In genomic region chr11:102302241-102302640, GRCh38 we compare ENCODE assay signal across 20 cellular contexts. TPM values are rescaled to one million over a fixed set of nuclear protein-coding genes. Genes with fewer than 3 reads are reported as not detected.
DNase-seq lines count a peak whose midpoint lies in the region; ATAC-seq and TF ChIP-seq lines count a peak whose summit lies in the region.
"Had no signal": no experiment of that assay in that cellular context is flagged by ENCODE, and none has a peak within 500 bp of the region (broad histone marks: within the 10 kb centered on the region; RNA-seq: fewer than 3 reads in every experiment).

No MANE protein-coding gene starts in this region.

- no peak overlapping the region for H3K27ac ChIP-seq in foreskin keratinocyte
- H3K27ac ChIP-seq: PC-9 had no signal

- H3K4me3 Mint-ChIP-seq in stimulated activated naive CD8-positive, alpha-beta T cell treated with anti-CD3 and anti-CD28 coated beads, Interleukin-15, amount 100 ng/mL, for 72 hours, result no peak overlapping the region
- peak overlapping the region in 1 of 3 donors; percentile 41 for H3K4me3 Mint-ChIP-seq in T-cell

- peaks cover 16% of the 10 kb centered on the region for H3K36me3 Mint-ChIP-seq in T-cell

- peak; percentile 43 for ATAC-seq in stimulated activated naive CD8-positive, alpha-beta T cell treated with anti-CD3 and anti-CD28 coated beads, Interleukin-15, amount 100 ng/mL, for 72 hours
- ATAC-seq in stimulated activated naive CD8-positive, alpha-beta T cell treated with anti-CD3 and anti-CD28 coated beads, Interleukin-15, Interleukin-2, amounts not matched to agents 100 U/mL and 50 U/mL, for 24 hours, result no peak
- ATAC-seq in T-cell (replicated peaks in 1 of 4), result no peak
- no peak for ATAC-seq in foreskin keratinocyte
- ATAC-seq in HG03469 (IDR thresholded peaks at IDR 0.05; ENCODE audit: unreplicated experiment), result no peak

- no peak for DNase-seq in stimulated activated naive CD8-positive, alpha-beta T cell treated with anti-CD3 and anti-CD28 coated beads, Interleukin-15, amount 100 ng/mL, for 72 hours
- no peak for DNase-seq in stimulated activated naive CD8-positive, alpha-beta T cell treated with anti-CD3 and anti-CD28 coated beads, Interleukin-15, Interleukin-2, amounts not matched to agents 100 U/mL and 50 U/mL, for 24 hours
- no peak for DNase-seq in T-cell
- DNase-seq in myocyte (ENCODE audit: low read depth), result peak; percentile 84
- no peak for DNase-seq in foreskin keratinocyte
- DNase-seq in kidney glomerular epithelial cell (lab: John Stamatoyannopoulos, UW), result no peak
- DNase-seq: 8988T, C1 segment of cervical spinal cord, EL, GF-D8, Kasumi-1, NCI-H1417, NCI-H1694 treated with DMSO at 0.1 percent for 48 hours, NCI-H2081 treated with DMSO at 0.1 percent for 48 hours, NCI-H446 treated with DMSO at 0.1 percent for 48 hours, NCI-H526 treated with DMSO at 0.1 percent for 48 hours, PC-9, SIG-M5, SK-N-SH had no signal

- no peak overlapping the region for H3K27ac Mint-ChIP-seq in stimulated activated naive CD8-positive, alpha-beta T cell treated with anti-CD3 and anti-CD28 coated beads, Interleukin-15, amount 100 ng/mL, for 72 hours
- H3K27ac Mint-ChIP-seq in T-cell, result peak overlapping the region; percentile 47 to 69

- H3K27me3 Mint-ChIP-seq in stimulated activated naive CD8-positive, alpha-beta T cell treated with anti-CD3 and anti-CD28 coated beads, Interleukin-15, amount 100 ng/mL, for 72 hours, result no peaks in the 10 kb centered on the region
- no peaks in the 10 kb centered on the region for H3K27me3 Mint-ChIP-seq in T-cell

- H3K9me3 Mint-ChIP-seq in stimulated activated naive CD8-positive, alpha-beta T cell treated with anti-CD3 and anti-CD28 coated beads, Interleukin-15, amount 100 ng/mL, for 72 hours, result peaks cover 25 to 27% of the 10 kb centered on the region in 2 donors
- H3K9me3 Mint-ChIP-seq in T-cell, result peaks cover 5 to 19% (median 18%) of the 10 kb centered on the region in 3 donors

- CTCF ChIA-PET in T-cell (lab: Charles Lee), result interaction anchor here in 1 of 2 donors (0.5 to 1.0 kb wide), 2 partner anchors 15 to 16 kb away, joined by 3 to 6 read pairs; no protein-coding TSS in a partner anchor

- POLR2A ChIA-PET in T-cell (lab: Charles Lee), result no interaction called here

- no peaks in the 10 kb centered on the region for H3K27me3 ChIP-seq in foreskin keratinocyte

- H3K4me1 ChIP-seq in foreskin keratinocyte, result peaks cover 20% of the 10 kb centered on the region

- peaks cover 57% of the 10 kb centered on the region for H3K4me1 Mint-ChIP-seq in stimulated activated naive CD8-positive, alpha-beta T cell treated with anti-CD3 and anti-CD28 coated beads, Interleukin-15, amount 100 ng/mL, for 72 hours
- peaks cover 78 to 89% (median 81%) of the 10 kb centered on the region in 3 donors for H3K4me1 Mint-ChIP-seq in T-cell

- no peak for TF ChIP-seq CTCF in foreskin keratinocyte (conservative IDR thresholded peaks at IDR 0.05)

RNA-seq across cellular contexts. Expression of gene BIRC3, which starts 15.0 kb away (rescaled TPM):
- 100 to 1,000 TPM in 2 of 5 donors, 10 to 100 TPM in 3; 82.6 to 114 (median 96.0) TPM for total RNA-seq in T-cell
- total RNA-seq in myocyte, result 0.16 and 0.62 TPM in 2 replicates
- 0.05 TPM for polyA plus RNA-seq in myocyte (2012)
- total RNA-seq in foreskin keratinocyte, result 6.7 and 10.1 TPM in 2 replicates
- polyA plus RNA-seq in foreskin keratinocyte, result 2.0 and 2.8 TPM in 2 replicates

RNA-seq across cellular contexts. Expression of gene BIRC2, which starts 44.8 kb away (rescaled TPM):
- total RNA-seq in T-cell, result 100 to 1,000 TPM in 1 of 5 donors, 10 to 100 TPM in 4; 53.3 to 100 (median 60.8) TPM
- total RNA-seq in myocyte, result 55.2 and 57.2 TPM in 2 replicates
- 25.9 TPM for polyA plus RNA-seq in myocyte (2012)
- total RNA-seq in foreskin keratinocyte, result 52.7 and 57.3 TPM in 2 replicates
- polyA plus RNA-seq in foreskin keratinocyte, result 25.8 and 27.1 TPM in 2 replicates

Comparison
In these comparisons a context has a peak if more than half of its experiments do, and no peak if none do; other contexts are left out.
1. H3K27ac Mint-ChIP-seq: peak in T-cell (2 of 2); none in stimulated activated naive CD8-positive, alpha-beta T cell treated with anti-CD3 and anti-CD28 coated beads, Interleukin-15, amount 100 ng/mL, for 72 hours (0 of 2).